Comparison of ENCODE assay signal across 9 cellular contexts in the genomic region with DNA sequence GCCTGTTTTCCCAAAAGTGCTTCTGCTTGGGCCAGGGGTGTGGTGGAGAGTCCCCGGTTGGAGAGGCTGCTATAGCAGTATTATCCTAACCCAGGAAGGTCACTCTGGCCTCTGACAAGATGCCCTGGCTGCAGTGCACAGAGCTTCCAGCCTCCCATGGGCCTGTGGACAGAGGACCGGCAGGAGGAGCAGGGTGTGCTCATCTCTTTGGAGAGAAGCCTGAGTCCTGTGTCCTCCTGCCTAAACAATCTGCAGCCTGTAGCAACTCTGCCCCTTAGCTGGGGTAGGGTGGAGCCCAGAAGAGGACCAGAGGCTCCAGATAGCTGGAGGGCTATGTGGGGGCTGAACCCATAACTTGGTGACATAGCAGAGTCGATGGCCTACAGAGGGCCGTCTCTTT.
A peak's percentile ranks its signal among the peaks of the same experiment; 100 is the strongest.
DNase-seq lines count a peak whose midpoint lies in the region; ATAC-seq, FAIRE-seq and TF ChIP-seq lines count a peak whose summit lies in the region.
"Had no signal": no experiment of that assay in that cellular context is flagged by ENCODE, and none has a peak within 500 bp of the region (broad histone marks: within the 10 kb centered on the region; RNA-seq: fewer than 3 reads in every experiment).

No MANE protein-coding gene starts in this region.

- H3K4me2 ChIP-seq in GM12878 (ENCODE audit: control insufficient read depth, insufficient read depth), result no peak overlapping the region

- WGBS in GM12878 (ENCODE audit: insufficient coverage, insufficient replicate concordance, low lambda C conversion rate, missing lambda C conversion rate), result 84% methylated on average over 4 of the region's 4 CpGs
- whole genome bisulfite sequencing in thymus, result 94% methylated on average over 4 of the region's 4 CpGs

- DNase-seq in activated CD4-positive, alpha-beta T cell treated with anti-CD3 and anti-CD28 coated beads for 36 hours, result no peak
- DNase-seq in activated CD4-positive, alpha-beta T cell treated with anti-CD3 and anti-CD28 coated beads for 4 hours, result no peak
- DNase-seq in GM12878 (ENCODE audit: low read depth, low spot score) (no peak), kidney (peak; percentile 66), D721Med (ENCODE audit: insufficient read length, low spot score) (no peak), KBM-7 (no peak), HCEC 1CT (no peak)

- TF ChIP-seq EP300 in GM12878 (IDR thresholded peaks at IDR 0.05; ENCODE audit: borderline replicate concordance in 1 of 2, control insufficient read depth in 1 of 2, low read depth in 2 of 2, low read length in 2 of 2), result no peak

- peaks cover 26% of the 10 kb centered on the region for H3K4me1 ChIP-seq in GM12878 (ENCODE audit: control insufficient read depth, insufficient read depth, low read length)
- H3K4me1 ChIP-seq in kidney (ENCODE audit: control insufficient read depth in 1 of 2, insufficient read depth in 1 of 2, low read depth in 1 of 2, low read length in 2 of 2), result peaks cover 31 to 49% of the 10 kb centered on the region in 2 donors
- peaks cover 41% of the 10 kb centered on the region for H3K4me1 ChIP-seq in thymus (ENCODE audit: control insufficient read depth, insufficient read depth, low read length)

- FAIRE-seq in GM12878 (lab: Jason Lieb, UNC) (no peak), kidney (lab: Jason Lieb, UNC) (no peak), D721Med (lab: Jason Lieb, UNC) (no peak)

- intact Hi-C loops in activated CD4-positive, alpha-beta T cell treated with anti-CD3 and anti-CD28 coated beads for 36 hours (cut with DNase I, micrococcal nuclease), result no loop called here
- intact Hi-C loops in GM12878 (cut with micrococcal nuclease; ENCODE audit: unreplicated experiment), result no loop called here
- intact Hi-C loops in kidney (cut with DNase I), result no loop called here

- no peaks in the 10 kb centered on the region for H3K9me3 Mint-ChIP-seq in activated CD4-positive, alpha-beta T cell treated with anti-CD3 and anti-CD28 coated beads for 36 hours (ENCODE audit: low read depth)
- H3K9me3 Mint-ChIP-seq: dendritic cell treated with granulocyte-macrophage colony-stimulating factor and Interleukin-4, amounts not matched to agents 40 ng/mL and 50 ng/mL, for 4 days had no signal

- peaks cover 30% of the 10 kb centered on the region for H3K79me2 ChIP-seq in GM12878 (ENCODE audit: control insufficient read depth, insufficient read depth, low read length)

- no peak for TF ChIP-seq CTCF in GM12878 (IDR thresholded peaks at IDR 0.05 in 2 of 3, conservative IDR thresholded peaks at IDR 0.05 in 1 of 3; ENCODE audit: control insufficient read depth in 2 of 3, extremely low read depth in 1 of 3, insufficient read depth in 1 of 3, low read depth in 3 of 3, low read length in 3 of 3)
- no peak for TF ChIP-seq CTCF in kidney (IDR thresholded peaks at IDR 0.05; ENCODE audit: borderline replicate concordance, extremely low read depth, insufficient read depth)
- TF ChIP-seq CTCF in D721Med (IDR thresholded peaks at IDR 0.05; ENCODE audit: insufficient read depth, missing control alignments), result no peak

- H3K9ac ChIP-seq in GM12878 (ENCODE audit: control insufficient read depth, insufficient read depth, low read length) (no peak overlapping the region), kidney (ENCODE audit: low read length in 2 of 2) (no peak overlapping the region)

- H3K36me3 Mint-ChIP-seq in activated CD4-positive, alpha-beta T cell treated with anti-CD3 and anti-CD28 coated beads for 36 hours (ENCODE audit: low read depth), result no peaks in the 10 kb centered on the region

- H3K27me3 Mint-ChIP-seq in activated CD4-positive, alpha-beta T cell treated with anti-CD3 and anti-CD28 coated beads for 36 hours, result no peaks in the 10 kb centered on the region
- H3K27me3 Mint-ChIP-seq: dendritic cell treated with granulocyte-macrophage colony-stimulating factor and Interleukin-4, amounts not matched to agents 40 ng/mL and 50 ng/mL, for 4 days had no signal

- no peak overlapping the region for H3K4me3 Mint-ChIP-seq in activated CD4-positive, alpha-beta T cell treated with anti-CD3 and anti-CD28 coated beads for 36 hours
- H3K4me3 Mint-ChIP-seq: dendritic cell treated with granulocyte-macrophage colony-stimulating factor and Interleukin-4, amounts not matched to agents 40 ng/mL and 50 ng/mL, for 4 days had no signal

- H3K9me3 ChIP-seq in GM12878 (replicated peaks; ENCODE audit: control insufficient read depth, insufficient read depth, low read length), result no peaks in the 10 kb centered on the region; the same call in 2 of the 3 replicates
- no peaks in the 10 kb centered on the region for H3K9me3 ChIP-seq in kidney (ENCODE audit: control insufficient read depth in 1 of 2, low read length in 2 of 2)
- no peaks in the 10 kb centered on the region for H3K9me3 ChIP-seq in thymus (ENCODE audit: control insufficient read depth)

- CTCF ChIA-PET in activated CD4-positive, alpha-beta T cell treated with anti-CD3 and anti-CD28 coated beads for 36 hours (lab: Charles Lee), result interaction anchor here (0.6 to 1.2 kb wide), 3 partner anchors 21 to 127 kb away, joined by 3 to 4 read pairs (median 3); no protein-coding TSS in a partner anchor
- CTCF ChIA-PET in GM12878 (lab: Yijun Ruan, JAX), result interaction anchor here (1.0 to 1.2 kb wide), 3 partner anchors 115 to 144 kb away, joined by 3 read pairs; no protein-coding TSS in a partner anchor

- no peak for TF ChIP-seq POLR2A in GM12878 (IDR thresholded peaks at IDR 0.05; ENCODE audit: low read depth, low read length)

- in situ Hi-C loops in GM12878 (cut with MboI), result no loop called here
- in situ Hi-C loops in KBM-7 (cut with MboI; ENCODE audit: low pct_unique_long_range_greater_than_20kb, low sequenced_read_pairs), result no loop called here

- POLR2A ChIA-PET in activated CD4-positive, alpha-beta T cell treated with anti-CD3 and anti-CD28 coated beads for 36 hours (lab: Charles Lee), result interaction anchor here (0.6 kb wide), 1 partner anchor 541 kb away, joined by 3 read pairs; no protein-coding TSS in a partner anchor
- POLR2A ChIA-PET in GM12878 (lab: Charles Lee), result no interaction called here

- H2AFZ ChIP-seq in GM12878 (ENCODE audit: control insufficient read depth, low read depth, low read length), result no peak overlapping the region

- peaks cover 4% of the 10 kb centered on the region; the same call in 1 of the 2 replicates for H4K20me1 ChIP-seq in GM12878 (ENCODE audit: control insufficient read depth, insufficient read depth)

- H3K36me3 ChIP-seq in GM12878 (ENCODE audit: control insufficient read depth in 2 of 2, insufficient read depth in 2 of 2, low read length in 1 of 2), result peaks cover 0 to 2% of the 10 kb centered on the region in 2 experiments; a peak in 2 of 4 replicates
- H3K36me3 ChIP-seq in kidney (ENCODE audit: control insufficient read depth in 1 of 2, insufficient read depth in 2 of 2, low read length in 2 of 2), result no peaks in the 10 kb centered on the region
- H3K36me3 ChIP-seq in thymus (ENCODE audit: control insufficient read depth, insufficient read depth), result peaks cover 4% of the 10 kb centered on the region

- H3K27ac Mint-ChIP-seq in activated CD4-positive, alpha-beta T cell treated with anti-CD3 and anti-CD28 coated beads for 36 hours, result peak overlapping the region; percentile 87
- H3K27ac Mint-ChIP-seq: dendritic cell treated with granulocyte-macrophage colony-stimulating factor and Interleukin-4, amounts not matched to agents 40 ng/mL and 50 ng/mL, for 4 days had no signal

- peak overlapping the region; percentile 27; the same call in 1 of the 2 replicates for H3K27ac ChIP-seq in GM12878 (ENCODE audit: control insufficient read depth, insufficient read depth)
- no peak overlapping the region for H3K27ac ChIP-seq in kidney (ENCODE audit: low read depth in 2 of 2, low read length in 2 of 2)
- H3K27ac ChIP-seq in thymus (ENCODE audit: low read depth), result peak overlapping the region; percentile 64

- no peak for ATAC-seq in activated CD4-positive, alpha-beta T cell treated with anti-CD3 and anti-CD28 coated beads for 36 hours
- no peak; the same call in 2 of the 3 replicates for ATAC-seq in GM12878

- no peaks in the 10 kb centered on the region for H3K27me3 ChIP-seq in GM12878 (replicated peaks in 1 of 2; ENCODE audit: control insufficient read depth in 2 of 2, insufficient read depth in 2 of 2, low read length in 1 of 2)
- no peaks in the 10 kb centered on the region for H3K27me3 ChIP-seq in thymus (ENCODE audit: control insufficient read depth, insufficient read depth)

- no peak for TF ChIP-seq RAD21 in GM12878 (IDR thresholded peaks at IDR 0.05; ENCODE audit: insufficient read depth, low read depth, low read length)

- SMC1A ChIA-PET in GM12878 (lab: Charles Lee; ENCODE audit: uncharacterized antibody, unreplicated experiment), result no interaction called here

- peaks cover 80% of the 10 kb centered on the region for H3K4me1 Mint-ChIP-seq in activated CD4-positive, alpha-beta T cell treated with anti-CD3 and anti-CD28 coated beads for 36 hours

- RAD21 ChIA-PET in GM12878 (lab: Charles Lee; ENCODE audit: unreplicated experiment), result interaction anchor here (1.2 kb wide), 1 partner anchor 12 kb away, joined by 3 read pairs; no protein-coding TSS in a partner anchor

- no TSS peak for BruUV-seq in GM12878 (replicated peaks; lab: Mats Ljungman, UMichigan)

- H3K4me3 ChIP-seq in GM12878 (no peak overlapping the region), kidney (ENCODE audit: low read length in 2 of 2) (no peak overlapping the region), thymus (ENCODE audit: low read length) (no peak overlapping the region)

TF ChIP-seq in GM12878, 131 proteins besides CTCF, POLR2A, EP300 and RAD21 (continues in another document):
- TF ChIP-seq, protein P1, sequence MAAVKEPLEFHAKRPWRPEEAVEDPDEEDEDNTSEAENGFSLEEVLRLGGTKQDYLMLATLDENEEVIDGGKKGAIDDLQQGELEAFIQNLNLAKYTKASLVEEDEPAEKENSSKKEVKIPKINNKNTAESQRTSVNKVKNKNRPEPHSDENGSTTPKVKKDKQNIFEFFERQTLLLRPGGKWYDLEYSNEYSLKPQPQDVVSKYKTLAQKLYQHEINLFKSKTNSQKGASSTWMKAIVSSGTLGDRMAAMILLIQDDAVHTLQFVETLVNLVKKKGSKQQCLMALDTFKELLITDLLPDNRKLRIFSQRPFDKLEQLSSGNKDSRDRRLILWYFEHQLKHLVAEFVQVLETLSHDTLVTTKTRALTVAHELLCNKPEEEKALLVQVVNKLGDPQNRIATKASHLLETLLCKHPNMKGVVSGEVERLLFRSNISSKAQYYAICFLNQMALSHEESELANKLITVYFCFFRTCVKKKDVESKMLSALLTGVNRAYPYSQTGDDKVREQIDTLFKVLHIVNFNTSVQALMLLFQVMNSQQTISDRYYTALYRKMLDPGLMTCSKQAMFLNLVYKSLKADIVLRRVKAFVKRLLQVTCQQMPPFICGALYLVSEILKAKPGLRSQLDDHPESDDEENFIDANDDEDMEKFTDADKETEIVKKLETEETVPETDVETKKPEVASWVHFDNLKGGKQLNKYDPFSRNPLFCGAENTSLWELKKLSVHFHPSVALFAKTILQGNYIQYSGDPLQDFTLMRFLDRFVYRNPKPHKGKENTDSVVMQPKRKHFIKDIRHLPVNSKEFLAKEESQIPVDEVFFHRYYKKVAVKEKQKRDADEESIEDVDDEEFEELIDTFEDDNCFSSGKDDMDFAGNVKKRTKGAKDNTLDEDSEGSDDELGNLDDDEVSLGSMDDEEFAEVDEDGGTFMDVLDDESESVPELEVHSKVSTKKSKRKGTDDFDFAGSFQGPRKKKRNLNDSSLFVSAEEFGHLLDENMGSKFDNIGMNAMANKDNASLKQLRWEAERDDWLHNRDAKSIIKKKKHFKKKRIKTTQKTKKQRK (IDR thresholded peaks at IDR 0.05; ENCODE audit: low read depth, low read length), result no peak

Comparison
In these comparisons a context has a peak if more than half of its experiments do, and no peak if none do; other contexts are left out.
1. H3K27ac ChIP-seq: peak in GM12878 (single experiment) and thymus (single experiment); none in kidney (0 of 2).